19 cellular contexts compared by ENCODE assay signal in the genomic region with DNA sequence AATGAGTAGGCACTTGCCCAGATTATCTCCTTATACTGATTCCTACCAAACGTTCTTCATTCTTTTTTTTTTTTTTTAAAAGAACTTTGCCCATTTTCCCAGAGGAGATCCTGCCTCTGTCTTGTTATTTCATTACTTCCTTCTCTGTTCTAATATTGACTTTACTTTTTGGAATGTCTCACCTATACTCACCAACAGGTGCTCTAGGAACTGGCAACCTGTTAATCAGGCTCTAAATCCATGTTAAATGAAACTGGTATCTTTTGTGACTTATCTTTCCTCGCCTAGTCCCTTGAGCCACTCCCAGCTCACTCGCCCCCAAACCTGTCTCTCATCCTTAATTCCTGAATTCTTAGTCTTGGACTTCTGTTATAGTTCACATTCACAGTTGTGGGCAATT. TPM values are rescaled to one million over a fixed set of nuclear protein-coding genes. Genes with fewer than 3 reads are reported as not detected.
DNase-seq lines count a peak whose midpoint lies in the region; ATAC-seq and TF ChIP-seq lines count a peak whose summit lies in the region.
"Had no signal": no experiment of that assay in that cellular context is flagged by ENCODE, and none has a peak within 500 bp of the region (broad histone marks: within the 10 kb centered on the region; RNA-seq: fewer than 3 reads in every experiment).

No MANE protein-coding gene starts in this region.

- H3K4me1 ChIP-seq in Caco-2 (peaks cover 16% of the 10 kb centered on the region), adrenal gland (replicated peaks in 1 of 2) (no peaks in the 10 kb centered on the region)

- H3K4me3 Mint-ChIP-seq in Caco-2 (ENCODE audit: unreplicated experiment) = peak overlapping the region; percentile 29
- H3K4me3 Mint-ChIP-seq: CD4-positive, alpha-beta T cell; GM23338; HFFc6; IgD-negative memory B cell had no signal

- peaks cover 32% of the 10 kb centered on the region for H3K4me1 Mint-ChIP-seq in Caco-2 (ENCODE audit: low read depth, unreplicated experiment)

- H3K27me3 ChIP-seq in Caco-2 (replicated peaks; ENCODE audit: control insufficient read depth, insufficient read depth, low read length) = no peaks in the 10 kb centered on the region
- H3K27me3 ChIP-seq in adrenal gland = peaks cover 23% of the 10 kb centered on the region

- POLR2A ChIA-PET in Caco-2 (lab: Charles Lee) = no interaction called here

- H3K27me3 Mint-ChIP-seq in Caco-2 (ENCODE audit: insufficient read depth, unreplicated experiment) = no peaks in the 10 kb centered on the region

- H3K36me3 ChIP-seq in Caco-2 (ENCODE audit: control insufficient read depth, insufficient read depth, low read length) (no peaks in the 10 kb centered on the region), adrenal gland (replicated peaks in 1 of 2) (no peaks in the 10 kb centered on the region)

- H3K9me3 ChIP-seq in Caco-2 (no peaks in the 10 kb centered on the region), adrenal gland (replicated peaks in 1 of 3) (no peaks in the 10 kb centered on the region)

- no peak overlapping the region for H3K27ac Mint-ChIP-seq in Caco-2 (ENCODE audit: unreplicated experiment)
- H3K27ac Mint-ChIP-seq: CD4-positive, alpha-beta T cell; GM23338; HFFc6; IgD-negative memory B cell had no signal

- no peak for TF ChIP-seq POLR2A in adrenal gland (IDR thresholded peaks at IDR 0.05)

- ATAC-seq in esophagus mucosa = peak; percentile 24
- no peak for ATAC-seq in HG02970 (IDR thresholded peaks at IDR 0.05; ENCODE audit: low FRiP score, unreplicated experiment)
- no peak for ATAC-seq in GM19023 (IDR thresholded peaks at IDR 0.05; ENCODE audit: unreplicated experiment)
- ATAC-seq: GM23338, HepG2 had no signal

- H3K9me3 Mint-ChIP-seq in Caco-2 (ENCODE audit: unreplicated experiment) = no peaks in the 10 kb centered on the region
- H3K9me3 Mint-ChIP-seq: CD4-positive, alpha-beta T cell; GM23338; IgD-negative memory B cell had no signal

- intact Hi-C loops in Caco-2 (cut with micrococcal nuclease; ENCODE audit: unreplicated experiment) (no loop called here), adrenal gland (cut with DNase I) (no loop called here)

- TF ChIP-seq CTCF in Caco-2 (IDR thresholded peaks at IDR 0.05; ENCODE audit: insufficient read depth in 1 of 2, low read depth in 1 of 2, low read length in 1 of 2, severe bottlenecking in 1 of 2, unreplicated experiment in 1 of 2) (no peak), LNCaP clone FGC (IDR thresholded peaks at IDR 0.05; ENCODE audit: control insufficient read depth, extremely low read depth, insufficient read depth) (no peak), adrenal gland (IDR thresholded peaks at IDR 0.05) (no peak)

- DNase-seq in Caco-2 = peak in 1 of 2 experiments; percentile 34
- peak; percentile 52 for DNase-seq in LNCaP clone FGC (ENCODE audit: low read depth)
- DNase-seq in adrenal gland = no peak
- DNase-seq: AML-193; CD4-positive, alpha-beta T cell; DMS153; DMS79; GDM1; HCEC 1CT; HFFc6 had no signal

- H3K27ac ChIP-seq in adrenal gland = no peak overlapping the region
- H3K27ac ChIP-seq: C4-2B had no signal

- no TSS peak for BruUV-seq in Caco-2 (replicated peaks; lab: Mats Ljungman, UMichigan)

- no peak overlapping the region for H3K4me3 ChIP-seq in Caco-2 (ENCODE audit: low read depth, low read length)
- no peak overlapping the region for H3K4me3 ChIP-seq in LNCaP clone FGC (ENCODE audit: low read depth, low read length)
- H3K4me3 ChIP-seq in adrenal gland = no peak overlapping the region
- H3K4me3 ChIP-seq: GM23338 had no signal

- CTCF ChIA-PET in Caco-2 (lab: Charles Lee) = no interaction called here

- H3K36me3 Mint-ChIP-seq in Caco-2 (ENCODE audit: insufficient read depth, unreplicated experiment) = no peaks in the 10 kb centered on the region
- H3K36me3 Mint-ChIP-seq: IgD-negative memory B cell had no signal

- WGBS in adrenal gland, 4 donors = 58 to 71% (median 60%) methylated on average over 3 of the region's 3 CpGs

RNA-seq across cellular contexts. Expression of a gene that starts 1.2 kb away (rescaled TPM):
- total RNA-seq in Caco-2 (2022) (not detected in 2 replicates), esophagus mucosa (248 TPM), adrenal gland (not detected)
- polyA plus RNA-seq in adrenal gland = not detected
- total RNA-seq: CD4-positive, alpha-beta T cell; Daoy; GM23338; HepG2; HFFc6 had no signal
- polyA plus RNA-seq: BJ, GM23338, HepG2, IgD-negative memory B cell had no signal

RNA-seq across cellular contexts. Expression of a gene that starts 2.5 kb away (rescaled TPM):
- total RNA-seq in Caco-2 (2022) (not detected in 2 replicates), esophagus mucosa (not detected), adrenal gland (not detected)
- polyA plus RNA-seq in adrenal gland = not detected
- total RNA-seq: CD4-positive, alpha-beta T cell; Daoy; GM23338; HepG2; HFFc6 had no signal
- polyA plus RNA-seq: BJ, GM23338, HepG2, IgD-negative memory B cell had no signal

RNA-seq across cellular contexts. Expression of a gene that starts 53.5 kb away (rescaled TPM):
- total RNA-seq in Caco-2 (2022) = not detected in 2 replicates
- total RNA-seq in esophagus mucosa = 4.3 TPM
- total RNA-seq in adrenal gland = not detected
- polyA plus RNA-seq in adrenal gland = not detected
- total RNA-seq: CD4-positive, alpha-beta T cell; Daoy; GM23338; HepG2; HFFc6 had no signal
- polyA plus RNA-seq: BJ, GM23338, HepG2, IgD-negative memory B cell had no signal

Comparison
In these comparisons a context has a peak if more than half of its experiments do, and no peak if none do; other contexts are left out.
1. RNA of a gene that starts 1.2 kb away (total RNA-seq): 248 TPM in esophagus mucosa (single experiment); not detected in Caco-2 and not detected in adrenal gland; every median in the first group is over 100 times any median in the second.